19 cellular contexts compared by ENCODE assay signal in the genomic region with DNA sequence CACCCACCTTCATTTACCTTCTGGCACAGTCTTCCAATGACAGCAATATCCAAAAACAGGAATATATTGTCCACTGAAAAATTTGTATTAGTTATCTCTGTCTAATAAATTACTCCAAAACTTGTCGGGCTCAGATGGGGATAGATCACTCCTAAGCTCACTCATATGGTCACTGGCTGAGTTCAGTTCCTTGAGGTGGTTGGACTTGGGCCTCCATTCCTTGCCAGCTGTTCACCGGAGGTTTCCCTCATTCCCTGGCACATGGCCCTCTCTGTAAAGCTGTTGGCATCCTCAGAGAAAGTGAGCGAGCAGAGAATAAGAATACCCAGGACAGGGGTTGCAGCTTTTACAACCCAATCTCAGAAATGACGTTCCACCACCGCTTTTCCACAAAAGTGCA.
DNase-seq lines count a peak whose midpoint lies in the region; ATAC-seq and TF ChIP-seq lines count a peak whose summit lies in the region.
"Had no signal": no experiment of that assay in that cellular context is flagged by ENCODE, and none has a peak within 500 bp of the region (broad histone marks: within the 10 kb centered on the region; RNA-seq: fewer than 3 reads in every experiment).

No MANE protein-coding gene starts in this region.

- no peaks in the 10 kb centered on the region for H3K27me3 Mint-ChIP-seq in activated CD4-positive, alpha-beta T cell treated with anti-CD3 and anti-CD28 coated beads, Interleukin-2, amount 10 ng/mL, durations not matched to agents 24 days and 14 days
- H3K27me3 Mint-ChIP-seq in GM23338 (ENCODE audit: insufficient read depth, low read depth, poor library complexity): no peaks in the 10 kb centered on the region
- peaks cover 6% of the 10 kb centered on the region for H3K27me3 Mint-ChIP-seq in dendritic cell treated with granulocyte-macrophage colony-stimulating factor and Interleukin-4, amounts not matched to agents 40 ng/mL and 50 ng/mL, for 4 days

- no peak overlapping the region for H3K27ac Mint-ChIP-seq in activated CD4-positive, alpha-beta T cell treated with anti-CD3 and anti-CD28 coated beads, Interleukin-2, amount 10 ng/mL, durations not matched to agents 24 days and 14 days
- H3K27ac Mint-ChIP-seq in GM23338: no peak overlapping the region
- peak overlapping the region; percentile 16 for H3K27ac Mint-ChIP-seq in dendritic cell treated with granulocyte-macrophage colony-stimulating factor and Interleukin-4, amounts not matched to agents 40 ng/mL and 50 ng/mL, for 4 days
- H3K27ac Mint-ChIP-seq: CD4-positive, alpha-beta T cell; CD8-positive, alpha-beta T cell had no signal

- no peak overlapping the region for H3K4me3 Mint-ChIP-seq in activated CD4-positive, alpha-beta T cell treated with anti-CD3 and anti-CD28 coated beads, Interleukin-2, amount 10 ng/mL, durations not matched to agents 24 days and 14 days
- H3K4me3 Mint-ChIP-seq in GM23338: no peak overlapping the region
- no peak overlapping the region for H3K4me3 Mint-ChIP-seq in dendritic cell treated with granulocyte-macrophage colony-stimulating factor and Interleukin-4, amounts not matched to agents 40 ng/mL and 50 ng/mL, for 4 days
- H3K4me3 Mint-ChIP-seq: CD4-positive, alpha-beta T cell; CD8-positive, alpha-beta T cell had no signal

- DNase-seq in activated CD4-positive, alpha-beta T cell treated with anti-CD3 and anti-CD28 coated beads, Interleukin-2, amount 10 ng/mL, durations not matched to agents 24 days and 14 days: peak; percentile 27
- no peak for DNase-seq in activated CD4-positive, alpha-beta T cell treated with anti-CD3 and anti-CD28 coated beads, Interleukin-2, amount 50 U/mL, for 4 hours
- no peak for DNase-seq in GM23338 (ENCODE audit: low spot score)
- DNase-seq in psoas muscle: no peak
- no peak for DNase-seq in omental fat pad (ENCODE audit: low spot score)
- DNase-seq in activated CD8-positive, alpha-beta memory T cell treated with anti-CD3 and anti-CD28 coated beads for 24 hours: no peak
- DNase-seq in MV-4-11 (lab: John Stamatoyannopoulos, UW): no peak
- DNase-seq: 8988T; ACHN; BE2C; Caco-2; Calu3; CD4-positive, alpha-beta T cell; CD8-positive, alpha-beta T cell; DMS79 treated with DMSO at 0.1 percent for 48 hours; GF-D8 had no signal

- H3K27me3 ChIP-seq in GM23338 (ENCODE audit: insufficient read depth) (no peaks in the 10 kb centered on the region), psoas muscle (ENCODE audit: insufficient read depth in 3 of 3, low read length in 2 of 3) (no peaks in the 10 kb centered on the region)
- H3K27me3 ChIP-seq: BE2C, BLaER1 had no signal

- no peak overlapping the region for H3K4me3 ChIP-seq in GM23338
- no peak overlapping the region for H3K4me3 ChIP-seq in psoas muscle
- H3K4me3 ChIP-seq: BLaER1 had no signal

- no peak overlapping the region for H3K4me2 ChIP-seq in GM23338

- 0 out of 2 replicates have a peak overlapping the region, but pooled peaks have one; percentile 5 for H3K27ac ChIP-seq in GM23338 (ENCODE audit: low read depth)
- H3K27ac ChIP-seq in psoas muscle: no peak overlapping the region
- H3K27ac ChIP-seq: BLaER1, C4-2B had no signal

- WGBS in psoas muscle, 3 donors: 64 to 72% (median 66%) methylated on average over 5 of the region's 5 CpGs

- no peaks in the 10 kb centered on the region for H3K9me3 ChIP-seq in psoas muscle
- H3K9me3 ChIP-seq: BE2C, BLaER1, Caco-2 had no signal

- H3K9me3 Mint-ChIP-seq in activated CD4-positive, alpha-beta T cell treated with anti-CD3 and anti-CD28 coated beads, Interleukin-2, amount 10 ng/mL, durations not matched to agents 24 days and 14 days: no peaks in the 10 kb centered on the region
- H3K9me3 Mint-ChIP-seq in GM23338: no peaks in the 10 kb centered on the region
- no peaks in the 10 kb centered on the region for H3K9me3 Mint-ChIP-seq in dendritic cell treated with granulocyte-macrophage colony-stimulating factor and Interleukin-4, amounts not matched to agents 40 ng/mL and 50 ng/mL, for 4 days
- H3K9me3 Mint-ChIP-seq: CD4-positive, alpha-beta T cell; CD8-positive, alpha-beta T cell had no signal

- H4K20me1 ChIP-seq in GM23338 (replicated peaks; ENCODE audit: insufficient read depth): no peaks in the 10 kb centered on the region
- H4K20me1 ChIP-seq: BLaER1 had no signal

- H3K36me3 ChIP-seq in GM23338 (ENCODE audit: insufficient read depth) (no peaks in the 10 kb centered on the region), psoas muscle (ENCODE audit: insufficient read depth in 1 of 2, low read depth in 1 of 2) (peaks cover 4 to 20% of the 10 kb centered on the region in 2 donors)
- H3K36me3 ChIP-seq: BE2C, BLaER1 had no signal

- H3K79me2 ChIP-seq in GM23338 (replicated peaks; ENCODE audit: insufficient read depth): no peaks in the 10 kb centered on the region

- H3K4me1 ChIP-seq in GM23338 (ENCODE audit: insufficient read depth): peaks cover 24% of the 10 kb centered on the region
- peaks cover 17% of the 10 kb centered on the region for H3K4me1 ChIP-seq in psoas muscle
- H3K4me1 ChIP-seq: Caco-2 had no signal

- no peak for ATAC-seq in GM23338
- ATAC-seq in psoas muscle: peak in 3 of 4 donors; percentile 49 to 81 (median 50)
- ATAC-seq in omental fat pad (ENCODE audit: low FRiP score): no peak
- ATAC-seq: CD8-positive, alpha-beta T cell had no signal

- intact Hi-C loops in activated CD4-positive, alpha-beta T cell treated with anti-CD3 and anti-CD28 coated beads, Interleukin-2, amount 10 ng/mL, durations not matched to agents 24 days and 14 days (cut with micrococcal nuclease): no loop called here
- intact Hi-C loops in dendritic cell treated with granulocyte-macrophage colony-stimulating factor and Interleukin-4, amounts not matched to agents 40 ng/mL and 50 ng/mL, for 4 days (cut with micrococcal nuclease): no loop called here
- intact Hi-C loops in psoas muscle (cut with DNase I): no loop called here

- H2AFZ ChIP-seq in GM23338: no peak overlapping the region

- H3K36me3 Mint-ChIP-seq in activated CD4-positive, alpha-beta T cell treated with anti-CD3 and anti-CD28 coated beads, Interleukin-2, amount 10 ng/mL, durations not matched to agents 24 days and 14 days (ENCODE audit: low read depth): no peaks in the 10 kb centered on the region
- H3K36me3 Mint-ChIP-seq in GM23338 (ENCODE audit: low read depth): peaks cover 7% of the 10 kb centered on the region; the same call in 2 of the 3 replicates
- no peaks in the 10 kb centered on the region for H3K36me3 Mint-ChIP-seq in dendritic cell treated with granulocyte-macrophage colony-stimulating factor and Interleukin-4, amounts not matched to agents 40 ng/mL and 50 ng/mL, for 4 days (ENCODE audit: low read depth)
- H3K36me3 Mint-ChIP-seq: CD8-positive, alpha-beta T cell had no signal

- H3K4me1 Mint-ChIP-seq in activated CD4-positive, alpha-beta T cell treated with anti-CD3 and anti-CD28 coated beads, Interleukin-2, amount 10 ng/mL, durations not matched to agents 24 days and 14 days: no peaks in the 10 kb centered on the region
- peaks cover 27% of the 10 kb centered on the region for H3K4me1 Mint-ChIP-seq in GM23338
- H3K4me1 Mint-ChIP-seq in dendritic cell treated with granulocyte-macrophage colony-stimulating factor and Interleukin-4, amounts not matched to agents 40 ng/mL and 50 ng/mL, for 4 days (ENCODE audit: low read depth): peaks cover 11% of the 10 kb centered on the region

- 0 out of 2 replicates have a peak, but pooled peaks cover 5% of the 10 kb centered on the region for H3K9me2 ChIP-seq in GM23338 (ENCODE audit: insufficient read depth)

- H3F3A ChIP-seq in GM23338 (replicated peaks; ENCODE audit: low read depth): no peaks in the 10 kb centered on the region

- no peak for TF ChIP-seq CTCF in GM23338 (conservative IDR thresholded peaks at IDR 0.05; ENCODE audit: low read depth in 2 of 2)
- no peak for TF ChIP-seq CTCF in psoas muscle (IDR thresholded peaks at IDR 0.05)
- no peak for TF ChIP-seq CTCF in omental fat pad (IDR thresholded peaks at IDR 0.05)

TF ChIP-seq in GM23338, 12 proteins besides CTCF, POLR2A, EP300 and RAD21:
- TF ChIP-seq, protein P1, sequence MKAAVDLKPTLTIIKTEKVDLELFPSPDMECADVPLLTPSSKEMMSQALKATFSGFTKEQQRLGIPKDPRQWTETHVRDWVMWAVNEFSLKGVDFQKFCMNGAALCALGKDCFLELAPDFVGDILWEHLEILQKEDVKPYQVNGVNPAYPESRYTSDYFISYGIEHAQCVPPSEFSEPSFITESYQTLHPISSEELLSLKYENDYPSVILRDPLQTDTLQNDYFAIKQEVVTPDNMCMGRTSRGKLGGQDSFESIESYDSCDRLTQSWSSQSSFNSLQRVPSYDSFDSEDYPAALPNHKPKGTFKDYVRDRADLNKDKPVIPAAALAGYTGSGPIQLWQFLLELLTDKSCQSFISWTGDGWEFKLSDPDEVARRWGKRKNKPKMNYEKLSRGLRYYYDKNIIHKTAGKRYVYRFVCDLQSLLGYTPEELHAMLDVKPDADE (IDR thresholded peaks at IDR 0.05): no peak

Comparison
In these comparisons a context has a peak if more than half of its experiments do, and no peak if none do; other contexts are left out.
1. ATAC-seq: peak in psoas muscle (3 of 4); none in GM23338 (single experiment) and omental fat pad (single experiment).